9 cellular contexts compared by ENCODE assay signal in the genomic region with DNA sequence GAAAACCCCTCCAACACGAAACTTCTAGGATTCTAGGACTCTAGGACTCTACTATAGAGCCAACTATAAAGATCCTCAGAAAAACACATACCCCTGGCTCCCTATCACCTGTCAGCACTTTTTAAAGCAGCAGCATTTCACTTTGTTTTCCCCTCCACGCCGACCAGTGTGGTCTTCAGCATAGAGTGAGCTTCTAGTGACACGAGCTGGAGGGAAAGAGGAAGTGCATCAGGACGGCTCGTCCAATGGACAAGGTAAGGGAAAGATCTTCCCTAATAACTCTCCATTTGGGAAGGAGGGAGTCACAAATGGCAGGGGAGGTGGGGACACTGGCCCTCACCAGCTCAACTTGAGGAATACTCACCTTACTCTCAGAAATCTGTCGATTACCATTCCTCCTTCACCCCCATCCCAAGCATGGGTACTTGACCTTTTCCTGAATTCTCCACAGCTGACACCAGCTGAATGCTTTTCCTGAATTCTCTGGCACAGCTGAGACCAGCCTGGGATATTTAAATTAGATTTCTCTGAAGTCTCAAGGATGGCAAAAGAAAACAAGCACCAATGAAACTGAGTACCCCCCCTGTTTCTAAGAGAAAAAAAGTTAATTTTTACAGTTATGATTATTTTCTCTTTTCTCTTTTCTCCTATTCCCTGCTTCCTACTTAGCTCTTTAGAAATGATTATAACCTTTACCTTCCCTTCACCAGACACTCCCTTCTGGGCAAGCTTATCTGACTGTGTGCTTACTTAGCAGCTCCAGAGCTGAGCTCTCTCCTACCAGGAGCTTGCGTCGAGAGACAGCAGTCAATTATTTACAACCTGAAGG. TPM values are rescaled to one million over a fixed set of nuclear protein-coding genes. Genes with fewer than 3 reads are reported as not detected.
DNase-seq lines count a peak whose midpoint lies in the region; TF ChIP-seq lines count a peak whose summit lies in the region.
"Had no signal": no experiment of that assay in that cellular context is flagged by ENCODE, and none has a peak within 500 bp of the region (broad histone marks: within the 10 kb centered on the region; RNA-seq: fewer than 3 reads in every experiment).

No MANE protein-coding gene starts in this region.

- DNase-seq in NCI-H2081 (lab: John Stamatoyannopoulos, UW): peak; percentile 16 to 62
- DNase-seq in NCI-H2081 treated with DMSO at 0.1 percent for 48 hours (lab: John Stamatoyannopoulos, UW): no peak
- DNase-seq in NCI-H1092 (lab: John Stamatoyannopoulos, UW): peak; percentile 49
- DNase-seq in SW480 (ENCODE audit: low spot score): peak; percentile 66
- DNase-seq in fibroblast of villous mesenchyme (ENCODE audit: low read depth): peak; percentile 68
- peak; percentile 38 for DNase-seq in occipital lobe (lab: John Stamatoyannopoulos, UW)
- DNase-seq in activated CD8-positive, alpha-beta memory T cell treated with anti-CD3 and anti-CD28 coated beads, Interleukin-2, amount 50 U/mL, for 48 hours: no peak
- no peak for DNase-seq in stimulated activated CD8-positive, alpha-beta memory T cell treated with anti-CD3 and anti-CD28 coated beads, Interleukin-4, amount 100 ng/mL, for 48 hours

- TF ChIP-seq CTCF in fibroblast of villous mesenchyme (IDR thresholded peaks at IDR 0.05; ENCODE audit: insufficient read depth, low read depth, low read length): peak; percentile 84

- no peak overlapping the region for H3K4me3 ChIP-seq in fibroblast of villous mesenchyme (ENCODE audit: low read depth, low read length)
- H3K4me3 ChIP-seq: BLaER1 had no signal

RNA-seq across cellular contexts. Expression of gene NNMT, which starts 33.3 kb away (rescaled TPM):
- total RNA-seq in fibroblast of villous mesenchyme (505 and 713 TPM in 2 replicates), occipital lobe (not detected)

Comparison
In these comparisons a context has a peak if more than half of its experiments do, and no peak if none do; other contexts are left out.
1. DNase-seq: peak in NCI-H2081 (2 of 2), NCI-H1092 (single experiment), SW480 (single experiment), fibroblast of villous mesenchyme (single experiment) and occipital lobe (single experiment); none in NCI-H2081 treated with DMSO at 0.1 percent for 48 hours (single experiment), activated CD8-positive, alpha-beta memory T cell treated with anti-CD3 and anti-CD28 coated beads, Interleukin-2, amount 50 U/mL, for 48 hours (single experiment) and stimulated activated CD8-positive, alpha-beta memory T cell treated with anti-CD3 and anti-CD28 coated beads, Interleukin-4, amount 100 ng/mL, for 48 hours (single experiment).
2. RNA of gene NNMT, which starts 33.3 kb away (total RNA-seq): 505 to 713 TPM in fibroblast of villous mesenchyme; not detected in occipital lobe (single experiment); every median in the first group is over 100 times any median in the second.